In the genomic region with DNA sequence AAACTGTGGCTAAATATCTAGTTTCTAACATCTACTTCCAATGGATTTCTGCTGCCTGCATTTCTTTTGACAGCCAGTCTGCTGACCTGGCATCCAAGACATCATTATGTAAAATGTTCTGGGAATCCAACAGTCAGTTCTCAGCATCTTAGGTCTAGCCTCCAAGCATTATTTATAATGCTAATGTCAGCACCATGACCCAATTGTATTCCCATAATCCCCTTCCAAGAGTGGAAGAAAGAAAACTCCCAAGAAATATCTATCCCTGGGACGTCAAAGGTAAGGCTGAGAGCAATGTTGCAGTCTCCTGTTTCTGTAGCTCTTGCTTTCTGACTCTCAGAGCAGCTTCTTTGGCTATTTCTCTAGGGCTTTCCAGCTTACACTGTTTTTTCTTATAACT, we compare ENCODE assay signal across 20 cellular contexts. TPM values are rescaled to one million over a fixed set of nuclear protein-coding genes. Genes with fewer than 3 reads are reported as not detected.
DNase-seq lines count a peak whose midpoint lies in the region; ATAC-seq and TF ChIP-seq lines count a peak whose summit lies in the region.
"Had no signal": no experiment of that assay in that cellular context is flagged by ENCODE, and none has a peak within 500 bp of the region (broad histone marks: within the 10 kb centered on the region; RNA-seq: fewer than 3 reads in every experiment).

No MANE protein-coding gene starts in this region.

- H3K27me3 ChIP-seq in adipocyte (replicated peaks; ENCODE audit: control insufficient read depth, insufficient read depth, low read length): no peaks in the 10 kb centered on the region
- no peaks in the 10 kb centered on the region for H3K27me3 ChIP-seq in neural progenitor cell
- no peaks in the 10 kb centered on the region for H3K27me3 ChIP-seq in thyroid gland
- H3K27me3 ChIP-seq: cardiac muscle cell had no signal

- H3K36me3 Mint-ChIP-seq in neural progenitor cell: no peaks in the 10 kb centered on the region
- H3K36me3 Mint-ChIP-seq: activated CD8-positive, alpha-beta memory T cell treated with anti-CD3 and anti-CD28 coated beads, Interleukin-2, amount 10 ng/mL, durations not matched to agents 7 days and 5 days; activated naive CD4-positive, alpha-beta T cell treated with anti-CD3 and anti-CD28 coated beads, Interleukin-2, amount 10 ng/mL, durations not matched to agents 7 days and 5 days; natural killer cell treated with Interleukin-12 subunit alpha and Interleukin-12 subunit beta and Interleukin-15 and Interleukin-18, amount 100 ng/mL, for 72 hours had no signal

- no peak for ATAC-seq in GM18858 (IDR thresholded peaks at IDR 0.05; ENCODE audit: unreplicated experiment)
- ATAC-seq: activated CD8-positive, alpha-beta memory T cell treated with anti-CD3 and anti-CD28 coated beads, Interleukin-2, amount 10 ng/mL, durations not matched to agents 7 days and 5 days; K562; left colon; natural killer cell treated with Interleukin-12 subunit alpha and Interleukin-12 subunit beta and Interleukin-15 and Interleukin-18, amount 100 ng/mL, for 72 hours; stimulated activated naive CD8-positive, alpha-beta T cell treated with anti-CD3 and anti-CD28 coated beads, Interleukin-15, Interleukin-2, amounts not matched to agents 100 U/mL and 50 U/mL, for 24 hours had no signal

- no peaks in the 10 kb centered on the region for H4K20me1 ChIP-seq in neural progenitor cell (ENCODE audit: low read depth)

- TF ChIP-seq CTCF in neural progenitor cell (IDR thresholded peaks at IDR 0.05) (no peak), thyroid gland (IDR thresholded peaks at IDR 0.05) (no peak)

- H2AFZ ChIP-seq in neural progenitor cell (replicated peaks): peak overlapping the region; percentile 68

- peak overlapping the region; percentile 78 for H3K9ac ChIP-seq in adipocyte (ENCODE audit: low read length)
- no peak overlapping the region for H3K9ac ChIP-seq in neural progenitor cell

- no peak overlapping the region for H3K27ac Mint-ChIP-seq in neural progenitor cell
- H3K27ac Mint-ChIP-seq: activated B cell treated with CpG ODN at 0.5 μM for 24 hours; activated CD8-positive, alpha-beta memory T cell treated with anti-CD3 and anti-CD28 coated beads, Interleukin-2, amount 10 ng/mL, durations not matched to agents 7 days and 5 days; activated naive CD4-positive, alpha-beta T cell treated with anti-CD3 and anti-CD28 coated beads, Interleukin-2, amount 10 ng/mL, durations not matched to agents 7 days and 5 days; natural killer cell treated with Interleukin-12 subunit alpha and Interleukin-12 subunit beta and Interleukin-15 and Interleukin-18, amount 100 ng/mL, for 72 hours had no signal

- H3K4me3 ChIP-seq in adipocyte (ENCODE audit: low read length) (peak overlapping the region; percentile 71), neural progenitor cell (no peak overlapping the region), thyroid gland (replicated peaks in 1 of 3) (no peak overlapping the region)
- H3K4me3 ChIP-seq: cardiac muscle cell, K562 had no signal

- no peak for TF ChIP-seq POLR2A in thyroid gland (IDR thresholded peaks at IDR 0.05)

- H3K4me2 ChIP-seq in neural progenitor cell: no peak overlapping the region

- H3K27me3 Mint-ChIP-seq in neural progenitor cell (ENCODE audit: insufficient read depth, low read depth): peaks cover 2% of the 10 kb centered on the region
- H3K27me3 Mint-ChIP-seq: activated B cell treated with CpG ODN at 0.5 μM for 24 hours; activated naive CD4-positive, alpha-beta T cell treated with anti-CD3 and anti-CD28 coated beads, Interleukin-2, amount 10 ng/mL, durations not matched to agents 7 days and 5 days had no signal

- H3K4me1 Mint-ChIP-seq in neural progenitor cell: peaks cover 9% of the 10 kb centered on the region
- H3K4me1 Mint-ChIP-seq: activated B cell treated with CpG ODN at 0.5 μM for 24 hours; activated CD8-positive, alpha-beta memory T cell treated with anti-CD3 and anti-CD28 coated beads, Interleukin-2, amount 10 ng/mL, durations not matched to agents 7 days and 5 days; activated naive CD4-positive, alpha-beta T cell treated with anti-CD3 and anti-CD28 coated beads, Interleukin-2, amount 10 ng/mL, durations not matched to agents 7 days and 5 days had no signal

- no peaks in the 10 kb centered on the region for H3K79me2 ChIP-seq in neural progenitor cell (ENCODE audit: low read depth)

- H3K27ac ChIP-seq in neural progenitor cell (no peak overlapping the region), thyroid gland (peak overlapping the region; percentile 6 to 71 (median 13))
- H3K27ac ChIP-seq: cardiac muscle cell had no signal

- H3K9me3 ChIP-seq in adipocyte (ENCODE audit: control insufficient read depth, low read length): no peaks in the 10 kb centered on the region
- H3K9me3 ChIP-seq in neural progenitor cell (ENCODE audit: low read depth): no peaks in the 10 kb centered on the region
- H3K9me3 ChIP-seq in thyroid gland: no peaks in the 10 kb centered on the region

- H3K9me3 Mint-ChIP-seq in neural progenitor cell: no peaks in the 10 kb centered on the region
- H3K9me3 Mint-ChIP-seq: activated B cell treated with CpG ODN at 0.5 μM for 24 hours; activated naive CD4-positive, alpha-beta T cell treated with anti-CD3 and anti-CD28 coated beads, Interleukin-2, amount 10 ng/mL, durations not matched to agents 7 days and 5 days; natural killer cell treated with Interleukin-12 subunit alpha and Interleukin-12 subunit beta and Interleukin-15 and Interleukin-18, amount 100 ng/mL, for 72 hours had no signal

- H3K36me3 ChIP-seq in adipocyte (ENCODE audit: control insufficient read depth, insufficient read depth, low read length, severe bottlenecking): no peaks in the 10 kb centered on the region
- H3K36me3 ChIP-seq in neural progenitor cell: no peaks in the 10 kb centered on the region
- H3K36me3 ChIP-seq in thyroid gland: no peaks in the 10 kb centered on the region
- H3K36me3 ChIP-seq: cardiac muscle cell had no signal

- WGBS in thyroid gland, 2 donors: 32 to 41% methylated on average over 1 of the region's 1 CpG

- H3K4me1 ChIP-seq in adipocyte (ENCODE audit: control insufficient read depth, insufficient read depth, low read length) (peaks cover 46% of the 10 kb centered on the region), neural progenitor cell (peaks cover 8% of the 10 kb centered on the region), thyroid gland (peaks cover 0 to 3% of the 10 kb centered on the region in 2 donors)

- H3K4me3 Mint-ChIP-seq in neural progenitor cell: no peak overlapping the region
- H3K4me3 Mint-ChIP-seq: activated B cell treated with CpG ODN at 0.5 μM for 24 hours; activated CD8-positive, alpha-beta memory T cell treated with anti-CD3 and anti-CD28 coated beads, Interleukin-2, amount 10 ng/mL, durations not matched to agents 7 days and 5 days; activated naive CD4-positive, alpha-beta T cell treated with anti-CD3 and anti-CD28 coated beads, Interleukin-2, amount 10 ng/mL, durations not matched to agents 7 days and 5 days; natural killer cell treated with Interleukin-12 subunit alpha and Interleukin-12 subunit beta and Interleukin-15 and Interleukin-18, amount 100 ng/mL, for 72 hours had no signal

- intact Hi-C loops in thyroid gland (cut with DNase I): no loop called here

- no peaks in the 10 kb centered on the region for H3F3A ChIP-seq in neural progenitor cell (ENCODE audit: low read depth)

- DNase-seq in adipocyte (ENCODE audit: low read depth): peak; percentile 24
- DNase-seq in globus pallidus (ENCODE audit: low spot score): peak; percentile 23
- DNase-seq in neural progenitor cell (ENCODE audit: low spot score): no peak
- DNase-seq in thyroid gland: no peak
- no peak for DNase-seq in SIG-M5 treated with dmso at 0.1 percent for 504 hours (lab: John Stamatoyannopoulos, UW; ENCODE audit: unreplicated experiment)
- no peak for DNase-seq in effector CD8-positive, alpha-beta T cell (lab: John Stamatoyannopoulos, UW)
- no peak for DNase-seq in activated effector memory CD4-positive, alpha-beta T cell treated with anti-CD3 and anti-CD28 coated beads, Interleukin-2, amount 50 U/mL, for 16 hours
- DNase-seq: activated B cell treated with CpG ODN at 0.5 μM for 24 hours; activated CD8-positive, alpha-beta memory T cell treated with anti-CD3 and anti-CD28 coated beads, Interleukin-2, amount 10 ng/mL, durations not matched to agents 7 days and 5 days; activated naive CD4-positive, alpha-beta T cell treated with anti-CD3 and anti-CD28 coated beads, Interleukin-2, amount 10 ng/mL, durations not matched to agents 7 days and 5 days; DMS79 treated with DMSO at 0.1 percent for 48 hours; HCEC 1CT; left colon; NCI-H1105 treated with DMSO at 0.1 percent for 48 hours; NCI-H345; stimulated activated naive CD8-positive, alpha-beta T cell treated with anti-CD3 and anti-CD28 coated beads, Interleukin-15, Interleukin-2, amounts not matched to agents 100 U/mL and 50 U/mL, for 24 hours had no signal

RNA-seq across cellular contexts. Expression of a gene that starts 50.6 kb away (rescaled TPM):
- total RNA-seq in neural progenitor cell (ENCODE audit: low replicate concordance): 22.6 and 31.3 TPM in 2 replicates
- 10 to 100 TPM; 20.3 to 40.8 (median 32.5) TPM for total RNA-seq in thyroid gland

Comparison
In these comparisons a context has a peak if more than half of its experiments do, and no peak if none do; other contexts are left out.
1. DNase-seq: peak in adipocyte (single experiment) and globus pallidus (single experiment); none in neural progenitor cell (single experiment), thyroid gland (0 of 2), SIG-M5 treated with dmso at 0.1 percent for 504 hours (single experiment), effector CD8-positive, alpha-beta T cell (single experiment) and activated effector memory CD4-positive, alpha-beta T cell treated with anti-CD3 and anti-CD28 coated beads, Interleukin-2, amount 50 U/mL, for 16 hours (single experiment).